Comparison of ENCODE assay signal across 1 cellular context in genomic region chr7:116499168-116500070, GRCh38.
A peak's percentile ranks its signal among the peaks of the same experiment; 100 is the strongest.
TF ChIP-seq lines count a peak whose summit lies in the region.

Gene CAV2, plus strand, starts transcription at chr7:116499738. Its CDS starts 44 bp downstream, at chr7:116499782.

TF ChIP-seq in A549, 52 proteins besides CTCF, POLR2A, EP300 and RAD21 (continued from another document):
- TF ChIP-seq HMGXB4 (CRISPR knock-in tag; IDR thresholded peaks at IDR 0.05; ENCODE audit: borderline replicate concordance): no peak
- peak; percentile 15; the same call in 1 of the 2 replicates for TF ChIP-seq GATA3 (IDR thresholded peaks at IDR 0.05; ENCODE audit: borderline replicate concordance)
- no peak for TF ChIP-seq CEBPB (IDR thresholded peaks at IDR 0.05)
- no peak for TF ChIP-seq JUNB (IDR thresholded peaks at IDR 0.05)
- TF ChIP-seq ZFP36 (IDR thresholded peaks at IDR 0.05; ENCODE audit: borderline replicate concordance, partially characterized antibody): no peak
- TF ChIP-seq CHD4 (IDR thresholded peaks at IDR 0.05; ENCODE audit: borderline replicate concordance): no peak
- TF ChIP-seq REST (IDR thresholded peaks at IDR 0.05): no peak
- no peak for TF ChIP-seq RFX5 (IDR thresholded peaks at IDR 0.05)
- TF ChIP-seq PHF8 (IDR thresholded peaks at IDR 0.05; ENCODE audit: borderline replicate concordance, low read depth): peak; percentile 52; the same call in 1 of the 2 replicates
- no peak for TF ChIP-seq FOSL2 (IDR thresholded peaks at IDR 0.05)
- TF ChIP-seq FOSL2 (CRISPR knock-in tag; IDR thresholded peaks at IDR 0.05): no peak
- TF ChIP-seq JUN (IDR thresholded peaks at IDR 0.05): peak; percentile 38 to 88; a peak in 3 of 5 replicates
TF ChIP-seq in A549: peak in this region for 10.
